In the genomic region with DNA sequence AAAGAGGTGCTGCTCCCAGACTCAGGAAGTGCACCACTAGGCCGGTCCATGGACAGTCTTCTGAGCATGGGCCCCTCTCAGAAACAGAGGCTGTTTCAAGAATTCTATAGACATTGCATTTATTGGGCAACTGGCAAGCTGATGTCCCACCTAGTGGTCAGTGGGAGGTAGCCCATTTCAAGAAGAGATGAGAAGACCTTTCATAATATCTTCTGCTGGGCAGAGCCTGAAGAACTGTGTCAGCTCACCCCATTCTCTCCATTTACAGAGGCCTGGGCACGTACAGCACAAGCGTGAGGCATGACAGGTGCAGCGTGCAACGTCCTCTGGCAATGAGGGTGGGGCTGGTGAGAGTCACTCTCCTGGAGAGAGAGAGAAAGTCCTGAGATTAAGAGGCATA, we compare ENCODE assay signal across 8 cellular contexts.
DNase-seq lines count a peak whose midpoint lies in the region; ATAC-seq and TF ChIP-seq lines count a peak whose summit lies in the region.

No MANE protein-coding gene starts in this region.

- H3K4me1 Mint-ChIP-seq in Caco-2 (ENCODE audit: low read depth, unreplicated experiment): peaks cover 9% of the 10 kb centered on the region

- H3K27me3 ChIP-seq in Caco-2 (replicated peaks; ENCODE audit: control insufficient read depth, insufficient read depth, low read length): no peaks in the 10 kb centered on the region
- H3K27me3 ChIP-seq in SK-N-SH (ENCODE audit: insufficient read depth): no peaks in the 10 kb centered on the region
- no peaks in the 10 kb centered on the region for H3K27me3 ChIP-seq in effector memory CD4-positive, alpha-beta T cell (replicated peaks; ENCODE audit: control insufficient read depth, insufficient read depth, low read length, poor library complexity, severe bottlenecking)

- no peak overlapping the region for H3K4me2 ChIP-seq in SK-N-SH

- no peak for TF ChIP-seq EP300 in SK-N-SH (IDR thresholded peaks at IDR 0.05; ENCODE audit: borderline replicate concordance in 1 of 2, low read depth in 1 of 2, low read length in 1 of 2)

- no peaks in the 10 kb centered on the region for H3F3A ChIP-seq in SK-N-SH (replicated peaks; ENCODE audit: insufficient read depth)

- no peaks in the 10 kb centered on the region for H3K36me3 Mint-ChIP-seq in Caco-2 (ENCODE audit: insufficient read depth, unreplicated experiment)

- BruUV-seq in Caco-2 (replicated peaks; lab: Mats Ljungman, UMichigan): no TSS peak

- WGBS in SK-N-SH (ENCODE audit: low lambda C conversion rate): 29% methylated on average over 5 of the region's 5 CpGs

- DNase-seq in Caco-2: peak; percentile 61
- peak; percentile 33 for DNase-seq in HFF-Myc (ENCODE audit: extremely low read depth, low read depth)
- DNase-seq in SK-N-SH: peak; percentile 61
- peak; percentile 63 for DNase-seq in fibroblast of the conjunctiva (ENCODE audit: low read depth)
- no peak for DNase-seq in sciatic nerve (ENCODE audit: low spot score)
- no peak for DNase-seq in effector memory CD4-positive, alpha-beta T cell

- H3K27ac ChIP-seq in SK-N-SH (ENCODE audit: low read depth in 2 of 2, low read length in 1 of 2): no peak overlapping the region
- H3K27ac ChIP-seq in effector memory CD4-positive, alpha-beta T cell (ENCODE audit: insufficient read depth, low read length, poor library complexity, severe bottlenecking): no peak overlapping the region

- H3K27me3 Mint-ChIP-seq in Caco-2 (ENCODE audit: insufficient read depth, unreplicated experiment): no peaks in the 10 kb centered on the region

- TF ChIP-seq CTCF in Caco-2 (IDR thresholded peaks at IDR 0.05; ENCODE audit: insufficient read depth in 1 of 2, low read depth in 1 of 2, low read length in 1 of 2, severe bottlenecking in 1 of 2, unreplicated experiment in 1 of 2) (peak; percentile 70 to 77), HFF-Myc (IDR thresholded peaks at IDR 0.05; ENCODE audit: low read depth, low read length, missing control alignments) (peak; percentile 76), SK-N-SH (IDR thresholded peaks at IDR 0.05) (peak; percentile 67)

- no peak overlapping the region for H3K4me3 Mint-ChIP-seq in Caco-2 (ENCODE audit: unreplicated experiment)

- H3K9me2 ChIP-seq in SK-N-SH: no peaks in the 10 kb centered on the region

- no peaks in the 10 kb centered on the region for H3K79me2 ChIP-seq in SK-N-SH (ENCODE audit: insufficient read depth)

- H3K27ac Mint-ChIP-seq in Caco-2 (ENCODE audit: unreplicated experiment): no peak overlapping the region

- H3K36me3 ChIP-seq in Caco-2 (ENCODE audit: control insufficient read depth, insufficient read depth, low read length) (no peaks in the 10 kb centered on the region), SK-N-SH (replicated peaks in 1 of 2; ENCODE audit: control insufficient read depth in 1 of 2, insufficient read depth in 2 of 2, low read length in 1 of 2) (no peaks in the 10 kb centered on the region)
- no peaks in the 10 kb centered on the region for H3K36me3 ChIP-seq in effector memory CD4-positive, alpha-beta T cell (ENCODE audit: control insufficient read depth, insufficient read depth, low read length)

- H4K20me1 ChIP-seq in SK-N-SH (ENCODE audit: insufficient read depth): no peaks in the 10 kb centered on the region

- intact Hi-C loops in Caco-2 (cut with micrococcal nuclease; ENCODE audit: unreplicated experiment): loop anchor here (1.0 to 2.0 kb wide), 3 partner anchors 18 to 361 kb away; no protein-coding TSS in a partner anchor
- intact Hi-C loops in sciatic nerve (cut with DNase I): no loop called here

- H3K9ac ChIP-seq in SK-N-SH: no peak overlapping the region

- H3K4me3 ChIP-seq in Caco-2 (ENCODE audit: low read depth, low read length) (no peak overlapping the region), HFF-Myc (replicated peaks; ENCODE audit: low read depth, low read length) (no peak overlapping the region), SK-N-SH (ENCODE audit: low read depth in 2 of 2, low read length in 1 of 2) (no peak overlapping the region)
- no peak overlapping the region for H3K4me3 ChIP-seq in effector memory CD4-positive, alpha-beta T cell (ENCODE audit: insufficient read depth, low read depth, low read length, poor library complexity, severe bottlenecking)

- H3K9me3 Mint-ChIP-seq in Caco-2 (ENCODE audit: unreplicated experiment): no peaks in the 10 kb centered on the region

- peak; percentile 85 for TF ChIP-seq RAD21 in SK-N-SH (IDR thresholded peaks at IDR 0.05; ENCODE audit: low read length)

- CTCF ChIA-PET in Caco-2 (lab: Charles Lee): interaction anchor here (0.6 kb wide), 1 partner anchor 28 kb away, joined by 5 read pairs; no protein-coding TSS in a partner anchor
- CTCF ChIA-PET in SK-N-SH (lab: Yijun Ruan, JAX): interaction anchor here (0.8 to 1.5 kb wide), 5 partner anchors 12 to 93 kb away, joined by 3 to 4 read pairs (median 3); no protein-coding TSS in a partner anchor

- ATAC-seq in sciatic nerve: peak; percentile 45
- no peak for ATAC-seq in GM18868 (IDR thresholded peaks at IDR 0.05; ENCODE audit: unreplicated experiment)
- ATAC-seq in GM19035 (IDR thresholded peaks at IDR 0.05; ENCODE audit: unreplicated experiment): no peak

- POLR2A ChIA-PET in Caco-2 (lab: Charles Lee) (no interaction called here), SK-N-SH (lab: Yijun Ruan, JAX) (no interaction called here)

- H3K9me3 ChIP-seq in Caco-2 (peaks cover 10% of the 10 kb centered on the region), SK-N-SH (no peaks in the 10 kb centered on the region; the same call in 1 of the 2 replicates)
- H3K9me3 ChIP-seq in effector memory CD4-positive, alpha-beta T cell (ENCODE audit: control insufficient read depth, low read length): no peaks in the 10 kb centered on the region

- H2AFZ ChIP-seq in SK-N-SH (ENCODE audit: low read depth): no peak overlapping the region

- H3K4me1 ChIP-seq in Caco-2 (peaks cover 2% of the 10 kb centered on the region), SK-N-SH (ENCODE audit: control insufficient read depth in 1 of 2, insufficient read depth in 2 of 2, low read depth in 1 of 2, low read length in 1 of 2) (no peaks in the 10 kb centered on the region)
- H3K4me1 ChIP-seq in effector memory CD4-positive, alpha-beta T cell (ENCODE audit: control insufficient read depth, insufficient read depth, low read length, poor library complexity, severe bottlenecking): no peaks in the 10 kb centered on the region

TF ChIP-seq in SK-N-SH, 30 proteins besides CTCF, POLR2A, EP300 and RAD21:
- TF ChIP-seq NRF1 (IDR thresholded peaks at IDR 0.05; ENCODE audit: low read depth, low read length): no peak
- TF ChIP-seq SMC3 (IDR thresholded peaks at IDR 0.05; ENCODE audit: low read depth, low read length): peak; percentile 70

Comparison
In these comparisons a context has a peak if more than half of its experiments do, and no peak if none do; other contexts are left out.
1. DNase-seq: peak in Caco-2 (2 of 2), HFF-Myc (single experiment), SK-N-SH (single experiment) and fibroblast of the conjunctiva (single experiment); none in sciatic nerve (single experiment) and effector memory CD4-positive, alpha-beta T cell (0 of 3).
2. Peak in every context shown above with its lines, with median percentiles within 50 percentile points of each other: CTCF ChIP-seq.